In genomic region chr3:9249273-9250192, GRCh38 we compare ENCODE assay signal across 8 cellular contexts. TPM values are rescaled to one million over a fixed set of nuclear protein-coding genes. Genes with fewer than 3 reads are reported as not detected.
DNase-seq lines count a peak whose midpoint lies in the region; ATAC-seq and TF ChIP-seq lines count a peak whose summit lies in the region.

SRGAP3 (minus strand) TSS chr3:9249646; CDS start chr3:9248951, 695 bp downstream.

- no peaks in the 10 kb centered on the region for H3F3A ChIP-seq in SK-N-SH (replicated peaks; ENCODE audit: insufficient read depth)

- peak within 1 kb of the TSS; percentile 22; the same call in 1 of the 2 replicates for H3K9ac ChIP-seq in SK-N-SH

- H3K9me3 ChIP-seq in SK-N-SH (no peaks in the 10 kb centered on the region), ovary (no peaks in the 10 kb centered on the region), thyroid gland (no peaks in the 10 kb centered on the region)

- DNase-seq in GM04503 (ENCODE audit: low read depth), result peak; percentile 61
- DNase-seq in HFFc6, result peak; percentile 89
- DNase-seq in NB4 (ENCODE audit: low read depth), result peak; percentile 94
- DNase-seq in SK-N-SH, result peak; percentile 89
- peak; percentile 74 for DNase-seq in activated naive CD8-positive, alpha-beta T cell treated with anti-CD3 and anti-CD28 coated beads for 36 hours
- DNase-seq in Right ventricle myocardium inferior (ENCODE audit: missing footprints), result peak; percentile 89
- DNase-seq in ovary, result peak; percentile 86 to 90 (median 87)
- DNase-seq in thyroid gland, result peak; percentile 91 to 95

- peak within 1 kb of the TSS; percentile 87 for H3K4me3 Mint-ChIP-seq in HFFc6
- H3K4me3 Mint-ChIP-seq in activated naive CD8-positive, alpha-beta T cell treated with anti-CD3 and anti-CD28 coated beads for 36 hours, result peak within 1 kb of the TSS; percentile 78

- H3K27ac Mint-ChIP-seq in HFFc6, result peak within 1 kb of the TSS; percentile 42; the same call in 1 of the 2 replicates
- H3K27ac Mint-ChIP-seq in activated naive CD8-positive, alpha-beta T cell treated with anti-CD3 and anti-CD28 coated beads for 36 hours, result no peak within 1 kb of the TSS

- no peaks in the 10 kb centered on the region for H3K9me3 Mint-ChIP-seq in HFFc6
- no peaks in the 10 kb centered on the region for H3K9me3 Mint-ChIP-seq in activated naive CD8-positive, alpha-beta T cell treated with anti-CD3 and anti-CD28 coated beads for 36 hours

- H4K20me1 ChIP-seq in SK-N-SH (ENCODE audit: insufficient read depth), result no peaks in the 10 kb centered on the region

- peaks cover 0 to 34% of the 10 kb centered on the region in 2 experiments; a peak in 2 of 4 replicates for H3K4me1 ChIP-seq in SK-N-SH (ENCODE audit: control insufficient read depth in 1 of 2, insufficient read depth in 2 of 2, low read depth in 1 of 2, low read length in 1 of 2)
- H3K4me1 ChIP-seq in ovary (ENCODE audit: insufficient read depth), result peaks cover 4% of the 10 kb centered on the region
- peaks cover 7 to 32% of the 10 kb centered on the region in 2 donors for H3K4me1 ChIP-seq in thyroid gland

- peaks cover 36% of the 10 kb centered on the region for H3K4me1 Mint-ChIP-seq in HFFc6 (ENCODE audit: low read depth)
- peaks cover 15% of the 10 kb centered on the region for H3K4me1 Mint-ChIP-seq in activated naive CD8-positive, alpha-beta T cell treated with anti-CD3 and anti-CD28 coated beads for 36 hours

- TF ChIP-seq RAD21 in SK-N-SH (IDR thresholded peaks at IDR 0.05; ENCODE audit: low read length), result peak; percentile 53

- H3K9me2 ChIP-seq in SK-N-SH, result no peaks in the 10 kb centered on the region

- no peak for TF ChIP-seq EP300 in SK-N-SH (IDR thresholded peaks at IDR 0.05; ENCODE audit: borderline replicate concordance in 1 of 2, low read depth in 1 of 2, low read length in 1 of 2)
- TF ChIP-seq EP300 in ovary (IDR thresholded peaks at IDR 0.05), result no peak

- peak; percentile 35 for TF ChIP-seq CTCF in HFFc6 (IDR thresholded peaks at IDR 0.05)
- TF ChIP-seq CTCF in NB4 (IDR thresholded peaks at IDR 0.05; ENCODE audit: low read depth, low read length), result peak; percentile 4
- TF ChIP-seq CTCF in SK-N-SH (IDR thresholded peaks at IDR 0.05), result peak; percentile 39; the same call in 1 of the 2 replicates
- TF ChIP-seq CTCF in ovary (IDR thresholded peaks at IDR 0.05), result peak in 2 of 3 donors; percentile 51 to 69
- peak in 4 of 6 experiments; percentile 33 to 64 (median 52) for TF ChIP-seq CTCF in thyroid gland (IDR thresholded peaks at IDR 0.05)

- H3K36me3 ChIP-seq in SK-N-SH (replicated peaks in 1 of 2; ENCODE audit: control insufficient read depth in 1 of 2, insufficient read depth in 2 of 2, low read length in 1 of 2), result no peaks in the 10 kb centered on the region
- no peaks in the 10 kb centered on the region for H3K36me3 ChIP-seq in ovary
- no peaks in the 10 kb centered on the region for H3K36me3 ChIP-seq in thyroid gland

- H3K36me3 Mint-ChIP-seq in HFFc6 (ENCODE audit: low read depth), result peaks cover 4% of the 10 kb centered on the region; the same call in 1 of the 2 replicates
- H3K36me3 Mint-ChIP-seq in activated naive CD8-positive, alpha-beta T cell treated with anti-CD3 and anti-CD28 coated beads for 36 hours, result no peaks in the 10 kb centered on the region

- H3K4me2 ChIP-seq in SK-N-SH, result peak within 1 kb of the TSS; percentile 85

- 7% methylated on average over 23 of the region's 28 CpGs for WGBS in SK-N-SH (ENCODE audit: low lambda C conversion rate)
- WGBS in ovary, 3 donors, result 1 to 2% (median 2%) methylated on average over 28 of the region's 28 CpGs
- 5 to 9% methylated on average over 22 to 27 of the region's 28 CpGs for WGBS in thyroid gland, 2 donors

- peaks cover 32% of the 10 kb centered on the region for H3K27me3 Mint-ChIP-seq in HFFc6 (ENCODE audit: insufficient read depth)
- peaks cover 6% of the 10 kb centered on the region for H3K27me3 Mint-ChIP-seq in activated naive CD8-positive, alpha-beta T cell treated with anti-CD3 and anti-CD28 coated beads for 36 hours

- POLR2A ChIA-PET in SK-N-SH (lab: Yijun Ruan, JAX), result interaction anchor here (0.8 to 1.3 kb wide), 3 partner anchors 11 to 48 kb away, joined by 3 to 4 read pairs (median 3); no protein-coding TSS in a partner anchor

- no peaks in the 10 kb centered on the region for H3K79me2 ChIP-seq in SK-N-SH (ENCODE audit: insufficient read depth)

- H3K27ac ChIP-seq in SK-N-SH (ENCODE audit: low read depth in 2 of 2, low read length in 1 of 2) (peak within 1 kb of the TSS in 1 of 2 experiments; percentile 78; a peak in 2 of 4 replicates), ovary (peak within 1 kb of the TSS; percentile 10 to 42), thyroid gland (peak within 1 kb of the TSS; percentile 4 to 71 (median 39))

- TF ChIP-seq POLR2A in NB4 (IDR thresholded peaks at IDR 0.05; ENCODE audit: extremely low read depth, insufficient read length) (peak; percentile 46), ovary (IDR thresholded peaks at IDR 0.05) (no peak), thyroid gland (IDR thresholded peaks at IDR 0.05) (peak in 1 of 2 donors; percentile 91)

- H2AFZ ChIP-seq in SK-N-SH (ENCODE audit: low read depth), result peak within 1 kb of the TSS; percentile 91

- CTCF ChIA-PET in SK-N-SH (lab: Yijun Ruan, JAX), result interaction anchor here (0.7 to 3.9 kb wide), 25 partner anchors 9 to 440 kb away, joined by 3 to 37 read pairs (median 5); no protein-coding TSS in a partner anchor

- peak; percentile 98 for ATAC-seq in Right ventricle myocardium inferior

- intact Hi-C loops in Right ventricle myocardium inferior (cut with DNase I), result loop anchor here (5.0 kb wide), 3 partner anchors 62 to 277 kb away; no protein-coding TSS in a partner anchor
- intact Hi-C loops in ovary (cut with DNase I), result loop anchor here in 1 of 4 donors (5.0 kb wide), 1 partner anchor 112 kb away; no protein-coding TSS in a partner anchor
- intact Hi-C loops in thyroid gland (cut with DNase I), result no loop called here

- H3K4me3 ChIP-seq in NB4 (ENCODE audit: low read depth, low read length) (peak within 1 kb of the TSS; percentile 69), SK-N-SH (ENCODE audit: low read depth in 2 of 2, low read length in 1 of 2) (peak within 1 kb of the TSS; percentile 69 to 74), ovary (peak within 1 kb of the TSS; percentile 37), thyroid gland (replicated peaks in 1 of 3) (peak within 1 kb of the TSS in 2 of 3 donors; percentile 31 to 32)

- H3K27me3 ChIP-seq in SK-N-SH (ENCODE audit: insufficient read depth) (peaks cover 2% of the 10 kb centered on the region; the same call in 1 of the 2 replicates), ovary (no peaks in the 10 kb centered on the region), thyroid gland (no peaks in the 10 kb centered on the region)

TF ChIP-seq in SK-N-SH, 30 proteins besides CTCF, POLR2A, EP300 and RAD21:
- TF ChIP-seq POLR2AphosphoS5 (IDR thresholded peaks at IDR 0.05; ENCODE audit: low read depth, low read length), result peak; percentile 41; the same call in 1 of the 2 replicates
- peak; percentile 73 for TF ChIP-seq MXI1 (IDR thresholded peaks at IDR 0.05; ENCODE audit: low read depth, low read length)
- TF ChIP-seq SMC3 (IDR thresholded peaks at IDR 0.05; ENCODE audit: low read depth, low read length), result 0 out of 2 replicates have a peak, but pooled peaks have one; percentile 15
- no peak for TF ChIP-seq MEF2A (IDR thresholded peaks at IDR 0.05; ENCODE audit: borderline replicate concordance, low read depth)
- TF ChIP-seq MAX (IDR thresholded peaks at IDR 0.05; ENCODE audit: low read depth), result 0 out of 2 replicates have a peak, but pooled peaks have one; percentile 46
- peak; percentile 32 for TF ChIP-seq CHD2 (IDR thresholded peaks at IDR 0.05; ENCODE audit: low read length, partially characterized antibody)

RNA-seq across cellular contexts. Expression of gene SRGAP3, which starts in this region (rescaled TPM):
- total RNA-seq in HFFc6 (2021; fragmentation: NEBNext Ultra II Directional; extraction: Animal tissue kit (Norgen Biotek cat#: 25700)), result under 1 TPM; 0.23 to 0.92 (median 0.77) TPM
- polyA plus RNA-seq in SK-N-SH (2012; rRNA removed) (2.8 and 3.0 TPM in 2 replicates), ovary (1 to 10 TPM; 2.1 to 6.2 TPM)
- polyA plus RNA-seq in SK-N-SH (2012; cell fraction: cytosol; rRNA removed), result 2.7 and 2.9 TPM in 2 replicates
- 5.1 and 5.6 TPM in 2 replicates for polyA plus RNA-seq in SK-N-SH (2012; cell fraction: nucleus; rRNA removed)
- 1 to 10 TPM; 1.2 to 1.3 TPM for total RNA-seq in activated naive CD8-positive, alpha-beta T cell treated with anti-CD3 and anti-CD28 coated beads for 36 hours
- total RNA-seq in Right ventricle myocardium inferior (6.1 TPM), ovary (10 to 100 TPM in 6 of 7 donors, 1 to 10 TPM in 1; 6.4 to 36.8 (median 15.8) TPM), thyroid gland (10 to 100 TPM; 14.7 to 58.9 (median 18.7) TPM)

Comparison
In these comparisons a context has a peak if more than half of its experiments do, and no peak if none do; other contexts are left out.
1. Peak in DNase-seq in HFFc6; RNA of the gene not detected or under 1 TPM.
2. CTCF ChIP-seq: peak in every context shown above with its lines; median percentile 60 in ovary; 52 in thyroid gland; 39 in SK-N-SH; 35 in HFFc6; 4 in NB4.